Comparison of ENCODE assay signal across 35 cellular contexts in the genomic region with DNA sequence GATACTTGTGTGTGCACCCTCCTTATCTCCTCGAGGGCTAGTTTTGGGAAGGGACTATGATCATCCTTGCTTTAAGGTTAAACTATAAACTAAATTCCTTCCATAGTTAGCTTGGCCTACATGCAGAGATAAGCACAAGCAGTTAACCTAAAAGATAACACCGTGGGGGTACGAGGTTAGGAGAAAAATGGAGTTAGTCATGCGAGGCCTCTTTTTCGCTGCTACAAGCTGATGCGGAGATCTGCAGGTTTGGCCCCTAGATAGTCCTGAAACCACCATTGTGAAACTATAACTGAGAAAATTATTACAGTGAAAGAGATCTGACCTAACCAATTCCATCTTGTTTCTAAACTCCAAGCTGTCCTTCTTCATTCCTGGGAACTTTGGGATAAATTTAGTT.
"Had no signal": no experiment of that assay in that cellular context is flagged by ENCODE, and none has a peak within 500 bp of the region (broad histone marks: within the 10 kb centered on the region; RNA-seq: fewer than 3 reads in every experiment).

No MANE protein-coding gene starts in this region.

- H3K4me3 Mint-ChIP-seq: activated B cell treated with CpG ODN at 0.5 μM for 24 hours; activated CD4-positive, alpha-beta memory T cell treated with anti-CD3 and anti-CD28 coated beads for 36 hours; activated CD4-positive, alpha-beta T cell treated with anti-CD3 and anti-CD28 coated beads, Interleukin-2, amount 10 ng/mL, durations not matched to agents 24 days and 14 days; activated CD8-positive, alpha-beta T cell treated with anti-CD3 and anti-CD28 coated beads for 36 hours; activated naive CD4-positive, alpha-beta T cell treated with anti-CD3 and anti-CD28 coated beads for 36 hours; activated naive CD8-positive, alpha-beta T cell treated with anti-CD3 and anti-CD28 coated beads for 36 hours; activated T-cell treated with anti-CD3 and anti-CD28 coated beads, Interleukin-2, amount 50 U/mL, for 4 hours; activated T-cell treated with anti-CD3 and anti-CD28 coated beads, Interleukin-2, amount 50 U/mL, for 72 hours; activated T-helper 1 cell treated with anti-CD3 and anti-CD28 coated beads, Interleukin-12 subunit alpha, Interleukin-12 subunit beta, Interleukin-2, Interleukin-4 antibody, amounts not matched to agents 30 ng/mL and 10 ng/mL and 1 ng/mL, durations not matched to agents 14 hours and 24 hours and 36 hours; activated T-helper 17 cell treated with anti-CD3 and anti-CD28 coated beads, Interleukin-2, amount 50 U/mL, for 72 hours; T-helper 2 cell treated with Interferon-gamma antibody and Interleukin-4, amounts not matched to agents 5 μg/mL and 100 μg/mL, for 36 hours had no signal

- FAIRE-seq: astrocyte, TTC549 had no signal

- H3K4me3 ChIP-seq: adrenal gland, body of pancreas, breast epithelium had no signal

- H3K27ac ChIP-seq: adrenal gland, body of pancreas, brain microvascular endothelial cell, breast epithelium, VCaP had no signal

- H3K36me3 ChIP-seq: adrenal gland, brain microvascular endothelial cell, breast epithelium had no signal

- H3K4me1 Mint-ChIP-seq: activated B cell treated with CpG ODN at 0.5 μM for 24 hours; activated CD4-positive, alpha-beta T cell treated with anti-CD3 and anti-CD28 coated beads, Interleukin-2, amount 10 ng/mL, durations not matched to agents 24 days and 14 days; activated naive CD8-positive, alpha-beta T cell treated with anti-CD3 and anti-CD28 coated beads for 36 hours; activated T-helper 17 cell treated with anti-CD3 and anti-CD28 coated beads, Interleukin-2, amount 50 U/mL, for 72 hours had no signal

- H3K9me3 ChIP-seq: adrenal gland, body of pancreas, breast epithelium had no signal

- ATAC-seq: activated CD8-positive, alpha-beta T cell treated with anti-CD3 and anti-CD28 coated beads for 36 hours; activated naive CD4-positive, alpha-beta T cell treated with anti-CD3 and anti-CD28 coated beads, Interleukin-2, amount 50 U/mL, for 72 hours; activated T-cell treated with anti-CD3 and anti-CD28 coated beads, Interleukin-2, amount 50 U/mL, for 4 hours; activated T-cell treated with anti-CD3 and anti-CD28 coated beads, Interleukin-2, amount 50 U/mL, for 72 hours; activated T-helper 17 cell treated with anti-CD3 and anti-CD28 coated beads, Interleukin-2, amount 50 U/mL, for 72 hours; body of pancreas had no signal

- H3K27me3 ChIP-seq: adrenal gland, brain microvascular endothelial cell, breast epithelium had no signal

- H3K27ac Mint-ChIP-seq: activated B cell treated with CpG ODN at 0.5 μM for 24 hours; activated CD4-positive, alpha-beta memory T cell treated with anti-CD3 and anti-CD28 coated beads for 36 hours; activated CD4-positive, alpha-beta T cell treated with anti-CD3 and anti-CD28 coated beads, Interleukin-2, amount 10 ng/mL, durations not matched to agents 24 days and 14 days; activated CD8-positive, alpha-beta T cell treated with anti-CD3 and anti-CD28 coated beads for 36 hours; activated naive CD4-positive, alpha-beta T cell treated with anti-CD3 and anti-CD28 coated beads for 36 hours; activated naive CD4-positive, alpha-beta T cell treated with anti-CD3 and anti-CD28 coated beads, Interleukin-2, amount 50 U/mL, for 72 hours; activated naive CD8-positive, alpha-beta T cell treated with anti-CD3 and anti-CD28 coated beads for 36 hours; activated T-cell treated with anti-CD3 and anti-CD28 coated beads, Interleukin-2, amount 50 U/mL, for 72 hours; activated T-helper 1 cell treated with anti-CD3 and anti-CD28 coated beads, Interleukin-12 subunit alpha, Interleukin-12 subunit beta, Interleukin-2, Interleukin-4 antibody, amounts not matched to agents 30 ng/mL and 10 ng/mL and 1 ng/mL, durations not matched to agents 14 hours and 24 hours and 36 hours; activated T-helper 17 cell treated with anti-CD3 and anti-CD28 coated beads, Interleukin-2, amount 50 U/mL, for 72 hours; T-helper 2 cell treated with Interferon-gamma antibody and Interleukin-4, amounts not matched to agents 5 μg/mL and 100 μg/mL, for 36 hours had no signal

- H3K9me3 Mint-ChIP-seq: activated CD4-positive, alpha-beta memory T cell treated with anti-CD3 and anti-CD28 coated beads for 36 hours; activated CD4-positive, alpha-beta T cell treated with anti-CD3 and anti-CD28 coated beads, Interleukin-2, amount 10 ng/mL, durations not matched to agents 24 days and 14 days; activated CD8-positive, alpha-beta T cell treated with anti-CD3 and anti-CD28 coated beads for 36 hours; activated naive CD8-positive, alpha-beta T cell treated with anti-CD3 and anti-CD28 coated beads for 36 hours; activated T-cell treated with anti-CD3 and anti-CD28 coated beads, Interleukin-2, amount 50 U/mL, for 72 hours; activated T-helper 1 cell treated with anti-CD3 and anti-CD28 coated beads, Interleukin-12 subunit alpha, Interleukin-12 subunit beta, Interleukin-2, Interleukin-4 antibody, amounts not matched to agents 30 ng/mL and 10 ng/mL and 1 ng/mL, durations not matched to agents 14 hours and 24 hours and 36 hours; T-helper 2 cell treated with Interferon-gamma antibody and Interleukin-4, amounts not matched to agents 5 μg/mL and 100 μg/mL, for 36 hours had no signal

- DNase-seq: activated B cell treated with CpG ODN at 0.5 μM for 24 hours; activated CD4-positive, alpha-beta memory T cell treated with anti-CD3 and anti-CD28 coated beads for 36 hours; activated CD4-positive, alpha-beta T cell treated with anti-CD3 and anti-CD28 coated beads for 4 hours; activated CD4-positive, alpha-beta T cell treated with anti-CD3 and anti-CD28 coated beads, Interleukin-2, amount 10 ng/mL, durations not matched to agents 24 days and 14 days; activated CD4-positive, alpha-beta T cell treated with anti-CD3 and anti-CD28 coated beads, Interleukin-2, amount 50 U/mL, for 1 hour; activated CD4-positive, alpha-beta T cell treated with anti-CD3 and anti-CD28 coated beads, Interleukin-2, amount 50 U/mL, for 4 hours; activated CD4-positive, CD25-positive, alpha-beta regulatory T cell treated with anti-CD3 and anti-CD28 coated beads, Interleukin-2, amount 50 U/mL, for 72 hours; activated CD8-positive, alpha-beta memory T cell treated with anti-CD3 and anti-CD28 coated beads, Interleukin-2, amount 50 U/mL, for 4 hours; activated CD8-positive, alpha-beta T cell treated with anti-CD3 and anti-CD28 coated beads for 36 hours; activated effector memory CD4-positive, alpha-beta T cell treated with anti-CD3 and anti-CD28 coated beads, Interleukin-2, amount 50 U/mL, for 16 hours; activated gamma-delta T cell treated with Interleukin-2 at 50 U/mL for 16 hours; activated naive CD4-positive, alpha-beta T cell; activated naive CD4-positive, alpha-beta T cell treated with anti-CD3 and anti-CD28 coated beads for 36 hours; activated naive CD4-positive, alpha-beta T cell treated with anti-CD3 and anti-CD28 coated beads, Interleukin-2, amount 50 U/mL, for 16 hours; activated naive CD8-positive, alpha-beta T cell treated with anti-CD3 and anti-CD28 coated beads for 36 hours; activated T-cell treated with anti-CD3 and anti-CD28 coated beads for 4 hours; activated T-cell treated with anti-CD3 and anti-CD28 coated beads, Interleukin-2, amount 50 U/mL, for 1 hour; activated T-cell treated with anti-CD3 and anti-CD28 coated beads, Interleukin-2, amount 50 U/mL, for 4 hours; activated T-cell treated with anti-CD3 and anti-CD28 coated beads, Interleukin-2, amount 50 U/mL, for 72 hours; adrenal gland; amniotic stem cell; aorta; body of pancreas; brain microvascular endothelial cell; central memory CD4-positive, alpha-beta T cell; T-helper 2 cell; T-helper 9 cell had no signal

- H3K4me1 ChIP-seq: adrenal gland, body of pancreas, breast epithelium had no signal

- H3K36me3 Mint-ChIP-seq: activated CD4-positive, alpha-beta memory T cell treated with anti-CD3 and anti-CD28 coated beads for 36 hours; activated naive CD8-positive, alpha-beta T cell treated with anti-CD3 and anti-CD28 coated beads for 36 hours had no signal

- H3K27me3 Mint-ChIP-seq: activated CD4-positive, alpha-beta T cell treated with anti-CD3 and anti-CD28 coated beads, Interleukin-2, amount 10 ng/mL, durations not matched to agents 24 days and 14 days had no signal
